Comparison of ENCODE assay signal across 8 cellular contexts in the genomic region with DNA sequence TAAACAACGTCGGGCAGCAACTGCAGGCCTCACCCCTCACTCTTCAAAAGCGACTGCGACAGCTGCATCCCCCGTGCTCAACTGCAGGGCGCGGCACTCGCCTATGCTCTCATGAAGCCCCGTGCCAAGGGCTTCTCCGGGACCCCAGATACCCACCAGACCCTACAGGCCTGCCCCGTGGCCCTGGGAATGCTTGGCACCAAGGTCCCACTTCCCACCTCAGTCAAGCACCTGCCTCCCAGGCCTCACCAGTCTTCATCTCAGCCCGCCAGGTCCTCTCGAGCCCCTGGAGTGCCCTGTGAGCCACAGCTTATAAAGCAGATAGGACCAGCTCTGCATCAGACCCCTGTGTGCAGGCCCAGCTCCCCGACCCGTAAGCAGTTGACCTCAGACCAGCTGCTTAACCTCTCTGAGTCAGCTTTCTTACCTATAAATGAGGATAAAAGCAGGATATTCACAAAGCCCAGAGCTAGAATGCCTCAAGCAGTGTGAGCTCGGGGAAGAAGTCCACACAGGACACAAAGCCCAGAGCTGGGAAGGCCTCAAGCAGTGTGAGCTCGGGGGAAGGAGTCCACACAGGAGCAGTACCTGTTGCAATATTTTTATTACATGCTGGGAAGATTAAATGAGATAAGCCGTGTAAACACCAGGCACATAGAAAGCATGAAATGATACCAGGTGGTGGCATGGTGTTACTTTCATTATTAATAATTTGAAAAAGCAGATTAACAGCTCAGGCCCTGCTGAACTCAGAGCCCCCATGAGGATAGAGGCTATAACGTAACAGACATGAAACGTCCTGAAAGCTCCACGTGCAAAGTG.
DNase-seq lines count a peak whose midpoint lies in the region; ATAC-seq and TF ChIP-seq lines count a peak whose summit lies in the region.

No MANE protein-coding gene starts in this region.

- peaks cover 5% of the 10 kb centered on the region for H3K36me3 Mint-ChIP-seq in activated T-helper 1 cell treated with anti-CD3 and anti-CD28 coated beads, Interleukin-12 subunit alpha, Interleukin-12 subunit beta, Interleukin-2, Interleukin-4 antibody, amounts not matched to agents 30 ng/mL and 10 ng/mL and 1 ng/mL, durations not matched to agents 14 hours and 24 hours and 36 hours (ENCODE audit: low read depth)
- no peaks in the 10 kb centered on the region for H3K36me3 Mint-ChIP-seq in progenitor cell of endocrine pancreas (ENCODE audit: insufficient read depth)

- no peaks in the 10 kb centered on the region for H3K27me3 ChIP-seq in MM.1S (replicated peaks; ENCODE audit: insufficient read depth, low read length)

- peaks cover 5% of the 10 kb centered on the region for H3K4me1 ChIP-seq in HEK293 (ENCODE audit: control insufficient read depth, insufficient read depth, low read length)
- no peaks in the 10 kb centered on the region for H3K4me1 ChIP-seq in MM.1S (ENCODE audit: low read length)

- no peak overlapping the region for H3K9ac ChIP-seq in MM.1S (ENCODE audit: low read length)

- no peaks in the 10 kb centered on the region for H3K27me3 Mint-ChIP-seq in activated T-helper 1 cell treated with anti-CD3 and anti-CD28 coated beads, Interleukin-12 subunit alpha, Interleukin-12 subunit beta, Interleukin-2, Interleukin-4 antibody, amounts not matched to agents 30 ng/mL and 10 ng/mL and 1 ng/mL, durations not matched to agents 14 hours and 24 hours and 36 hours (ENCODE audit: insufficient read depth)
- H3K27me3 Mint-ChIP-seq in progenitor cell of endocrine pancreas, result no peaks in the 10 kb centered on the region

- no peak for TF ChIP-seq CTCF in HEK293 (tag by site-specific recombination; IDR thresholded peaks at IDR 0.05)
- TF ChIP-seq CTCF in progenitor cell of endocrine pancreas (IDR thresholded peaks at IDR 0.05; ENCODE audit: unreplicated experiment), result no peak
- no peak for TF ChIP-seq CTCF in MM.1S (IDR thresholded peaks at IDR 0.05; ENCODE audit: low read length)

- peak overlapping the region; percentile 21 for H3K27ac Mint-ChIP-seq in activated T-helper 1 cell treated with anti-CD3 and anti-CD28 coated beads, Interleukin-12 subunit alpha, Interleukin-12 subunit beta, Interleukin-2, Interleukin-4 antibody, amounts not matched to agents 30 ng/mL and 10 ng/mL and 1 ng/mL, durations not matched to agents 14 hours and 24 hours and 36 hours
- H3K27ac Mint-ChIP-seq in progenitor cell of endocrine pancreas, result peak overlapping the region; percentile 8

- peak overlapping the region; percentile 40 for H3K4me3 Mint-ChIP-seq in activated T-helper 1 cell treated with anti-CD3 and anti-CD28 coated beads, Interleukin-12 subunit alpha, Interleukin-12 subunit beta, Interleukin-2, Interleukin-4 antibody, amounts not matched to agents 30 ng/mL and 10 ng/mL and 1 ng/mL, durations not matched to agents 14 hours and 24 hours and 36 hours
- H3K4me3 Mint-ChIP-seq in progenitor cell of endocrine pancreas (ENCODE audit: low read depth), result no peak overlapping the region

- CTCF ChIA-PET in HEK293 (lab: Yijun Ruan, JAX), result no interaction called here

- H3K9me3 Mint-ChIP-seq in activated T-helper 1 cell treated with anti-CD3 and anti-CD28 coated beads, Interleukin-12 subunit alpha, Interleukin-12 subunit beta, Interleukin-2, Interleukin-4 antibody, amounts not matched to agents 30 ng/mL and 10 ng/mL and 1 ng/mL, durations not matched to agents 14 hours and 24 hours and 36 hours, result no peaks in the 10 kb centered on the region
- H3K9me3 Mint-ChIP-seq in progenitor cell of endocrine pancreas (ENCODE audit: low read depth), result no peaks in the 10 kb centered on the region

- peaks cover 41% of the 10 kb centered on the region for H3K4me1 Mint-ChIP-seq in activated T-helper 1 cell treated with anti-CD3 and anti-CD28 coated beads, Interleukin-12 subunit alpha, Interleukin-12 subunit beta, Interleukin-2, Interleukin-4 antibody, amounts not matched to agents 30 ng/mL and 10 ng/mL and 1 ng/mL, durations not matched to agents 14 hours and 24 hours and 36 hours (ENCODE audit: low read depth)
- peaks cover 26% of the 10 kb centered on the region for H3K4me1 Mint-ChIP-seq in progenitor cell of endocrine pancreas (ENCODE audit: low read depth)

- DNase-seq in activated T-helper 1 cell treated with anti-CD3 and anti-CD28 coated beads, Interleukin-12 subunit alpha, Interleukin-12 subunit beta, Interleukin-2, Interleukin-4 antibody, amounts not matched to agents 30 ng/mL and 10 ng/mL and 1 ng/mL, durations not matched to agents 14 hours and 24 hours and 36 hours (ENCODE audit: low spot score), result no peak
- DNase-seq in progenitor cell of endocrine pancreas (ENCODE audit: low spot score, unreplicated experiment) (no peak), dedifferentiated amniotic fluid mesenchymal stem cell (ENCODE audit: extremely low spot score) (no peak), MM.1S (no peak)
- DNase-seq in stimulated activated CD4-positive, alpha-beta T cell treated with anti-CD3 and anti-CD28 coated beads, Interleukin-2, amount 100 ng/mL, for 24 hours, result no peak

- H2AFZ ChIP-seq in MM.1S (ENCODE audit: low read length), result no peak overlapping the region

- H3K27ac ChIP-seq in HEK293 (ENCODE audit: extremely low read depth, low read depth, low read length) (no peak overlapping the region), MM.1S (ENCODE audit: low read length) (no peak overlapping the region)

- H3K9me3 ChIP-seq in HEK293 (ENCODE audit: control insufficient read depth, insufficient read depth, low read depth, low read length) (no peaks in the 10 kb centered on the region), MM.1S (replicated peaks; ENCODE audit: insufficient read depth, low read length) (no peaks in the 10 kb centered on the region)

- POLR2A ChIA-PET in HEK293 (lab: Yijun Ruan, JAX), result no interaction called here

- intact Hi-C loops in activated T-helper 1 cell treated with anti-CD3 and anti-CD28 coated beads, Interleukin-12 subunit alpha, Interleukin-12 subunit beta, Interleukin-2, Interleukin-4 antibody, amounts not matched to agents 30 ng/mL and 10 ng/mL and 1 ng/mL, durations not matched to agents 14 hours and 24 hours and 36 hours (cut with micrococcal nuclease), result loop anchor here (1.0 kb wide), 3 partner anchors 10 to 17 kb away; no protein-coding TSS in a partner anchor

- no peaks in the 10 kb centered on the region for H3K36me3 ChIP-seq in HEK293 (ENCODE audit: control insufficient read depth in 2 of 2, insufficient read depth in 1 of 2, low read length in 2 of 2)
- H3K36me3 ChIP-seq in MM.1S (replicated peaks; ENCODE audit: insufficient read depth, low read length), result no peaks in the 10 kb centered on the region

- H3K4me3 ChIP-seq in HEK293 (ENCODE audit: low read depth, low read length) (no peak overlapping the region), MM.1S (ENCODE audit: low read length) (no peak overlapping the region)

- no peaks in the 10 kb centered on the region for H3K9me2 ChIP-seq in MM.1S (replicated peaks; ENCODE audit: insufficient read depth, low read length)

- no peaks in the 10 kb centered on the region for H4K20me1 ChIP-seq in MM.1S (ENCODE audit: insufficient read depth, low read length)

- peaks cover 82% of the 10 kb centered on the region for H3K79me2 ChIP-seq in MM.1S (ENCODE audit: low read length)

- no peak overlapping the region for H3K4me2 ChIP-seq in MM.1S (ENCODE audit: low read depth, low read length)

- H3F3A ChIP-seq in MM.1S (ENCODE audit: insufficient read depth, low read length), result no peaks in the 10 kb centered on the region

- peak; percentile 58 for ATAC-seq in GM18499 (IDR thresholded peaks at IDR 0.05; ENCODE audit: insufficient read depth, unreplicated experiment)
- no peak for ATAC-seq in GM18519 (IDR thresholded peaks at IDR 0.05; ENCODE audit: low FRiP score, unreplicated experiment)

TF ChIP-seq in HEK293, 187 proteins besides CTCF, POLR2A, EP300 and RAD21:
- no peak for TF ChIP-seq YY1 (tag by site-specific recombination; IDR thresholded peaks at IDR 0.05)
- TF ChIP-seq ZFP69B (tag by site-specific recombination; IDR thresholded peaks at IDR 0.05), result no peak
- TF ChIP-seq, protein P1, sequence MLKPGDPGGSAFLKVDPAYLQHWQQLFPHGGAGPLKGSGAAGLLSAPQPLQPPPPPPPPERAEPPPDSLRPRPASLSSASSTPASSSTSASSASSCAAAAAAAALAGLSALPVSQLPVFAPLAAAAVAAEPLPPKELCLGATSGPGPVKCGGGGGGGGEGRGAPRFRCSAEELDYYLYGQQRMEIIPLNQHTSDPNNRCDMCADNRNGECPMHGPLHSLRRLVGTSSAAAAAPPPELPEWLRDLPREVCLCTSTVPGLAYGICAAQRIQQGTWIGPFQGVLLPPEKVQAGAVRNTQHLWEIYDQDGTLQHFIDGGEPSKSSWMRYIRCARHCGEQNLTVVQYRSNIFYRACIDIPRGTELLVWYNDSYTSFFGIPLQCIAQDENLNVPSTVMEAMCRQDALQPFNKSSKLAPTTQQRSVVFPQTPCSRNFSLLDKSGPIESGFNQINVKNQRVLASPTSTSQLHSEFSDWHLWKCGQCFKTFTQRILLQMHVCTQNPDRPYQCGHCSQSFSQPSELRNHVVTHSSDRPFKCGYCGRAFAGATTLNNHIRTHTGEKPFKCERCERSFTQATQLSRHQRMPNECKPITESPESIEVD (tag by site-specific recombination; IDR thresholded peaks at IDR 0.05), result no peak
- no peak for TF ChIP-seq ZNF623 (tag by site-specific recombination; IDR thresholded peaks at IDR 0.05)
- no peak for TF ChIP-seq ZNF677 (tag by site-specific recombination; IDR thresholded peaks at IDR 0.05)
- peak; percentile 61; the same call in 1 of the 2 replicates for TF ChIP-seq SCRT1 (tag by site-specific recombination; IDR thresholded peaks at IDR 0.05; ENCODE audit: borderline replicate concordance)
- peak; percentile 72 for TF ChIP-seq ZIC2 (tag by site-specific recombination; IDR thresholded peaks at IDR 0.05)
- peak; percentile 88 for TF ChIP-seq SCRT2 (tag by site-specific recombination; IDR thresholded peaks at IDR 0.05)
- TF ChIP-seq ZNF777 (tag by site-specific recombination; IDR thresholded peaks at IDR 0.05; ENCODE audit: borderline replicate concordance), result no peak
- TF ChIP-seq ZNF664 (tag by site-specific recombination; IDR thresholded peaks at IDR 0.05), result no peak
- no peak for TF ChIP-seq ZNF530 (tag by site-specific recombination; IDR thresholded peaks at IDR 0.05; ENCODE audit: low read depth)
- no peak for TF ChIP-seq ZNF157 (tag by site-specific recombination; IDR thresholded peaks at IDR 0.05)
- TF ChIP-seq KLF8 (tag by site-specific recombination; IDR thresholded peaks at IDR 0.05), result no peak
- no peak for TF ChIP-seq ZNF223 (tag by site-specific recombination; IDR thresholded peaks at IDR 0.05)
- no peak for TF ChIP-seq OVOL3 (tag by site-specific recombination; IDR thresholded peaks at IDR 0.05)
- TF ChIP-seq ZBTB8A (tag by site-specific recombination; IDR thresholded peaks at IDR 0.05), result no peak
- TF ChIP-seq ZNF776 (tag by site-specific recombination; IDR thresholded peaks at IDR 0.05; ENCODE audit: borderline replicate concordance), result no peak
- TF ChIP-seq ZNF394 (tag by site-specific recombination; IDR thresholded peaks at IDR 0.05; ENCODE audit: borderline replicate concordance), result no peak
- no peak for TF ChIP-seq ZNF792 (tag by site-specific recombination; IDR thresholded peaks at IDR 0.05)
